ENCODE assay signal across 27 cellular contexts in genomic region chr2:218320704-218321336, GRCh38. TPM values are rescaled to one million over a fixed set of nuclear protein-coding genes. Genes with fewer than 3 reads are reported as not detected.
DNase-seq lines count a peak whose midpoint lies in the region; ATAC-seq, FAIRE-seq and TF ChIP-seq lines count a peak whose summit lies in the region.
"Had no signal": no experiment of that assay in that cellular context is flagged by ENCODE, and none has a peak within 500 bp of the region (broad histone marks: within the 10 kb centered on the region; RNA-seq: fewer than 3 reads in every experiment).

No MANE protein-coding gene starts in this region.

- peak overlapping the region; percentile 21 for H3K27ac Mint-ChIP-seq in stimulated activated memory B cell treated with anti-CD40 and anti-IgM and Interleukin-4, amounts not matched to agents 10 μg/mL and 1 μg/mL and 100 μg/mL, for 72 hours

- intact Hi-C loops in OCI-LY7 (cut with micrococcal nuclease; ENCODE audit: unreplicated experiment): no loop called here

- H3K4me1 ChIP-seq in OCI-LY7 (ENCODE audit: insufficient read depth, low read length, poor library complexity, severe bottlenecking): peaks cover 66% of the 10 kb centered on the region

- H3K9me2 ChIP-seq in OCI-LY7 (ENCODE audit: insufficient read depth, low read length): no peaks in the 10 kb centered on the region

- no peak for ATAC-seq in stimulated activated memory B cell treated with anti-CD40 and anti-IgM and Interleukin-4, amounts not matched to agents 10 μg/mL and 1 μg/mL and 100 μg/mL, for 72 hours
- no peak for ATAC-seq in GM21381 (IDR thresholded peaks at IDR 0.05; ENCODE audit: unreplicated experiment)
- ATAC-seq: heart left ventricle, left ventricle myocardium superior had no signal

- CTCF ChIA-PET in OCI-LY7 (lab: Charles Lee; ENCODE audit: unreplicated experiment): no interaction called here

- no peaks in the 10 kb centered on the region for H3K36me3 ChIP-seq in OCI-LY7 (ENCODE audit: insufficient read depth, low read length)
- H3K36me3 ChIP-seq: heart left ventricle, neutrophil, upper lobe of left lung had no signal

- H3K79me2 ChIP-seq in OCI-LY7 (ENCODE audit: insufficient read depth, low read depth, low read length): peaks cover 18% of the 10 kb centered on the region; the same call in 1 of the 2 replicates

- peak overlapping the region; percentile 59 for H3K27ac ChIP-seq in OCI-LY7 (ENCODE audit: low read depth, low read length, poor library complexity, severe bottlenecking)
- H3K27ac ChIP-seq: heart left ventricle, KMS-11, neutrophil, upper lobe of left lung had no signal

- H3K36me3 Mint-ChIP-seq in stimulated activated memory B cell treated with anti-CD40 and anti-IgM and Interleukin-4, amounts not matched to agents 10 μg/mL and 1 μg/mL and 100 μg/mL, for 72 hours: no peaks in the 10 kb centered on the region

- H4K20me1 ChIP-seq in OCI-LY7 (ENCODE audit: insufficient read depth, low read length): no peaks in the 10 kb centered on the region

- peaks cover 46% of the 10 kb centered on the region for H3K4me1 Mint-ChIP-seq in stimulated activated memory B cell treated with anti-CD40 and anti-IgM and Interleukin-4, amounts not matched to agents 10 μg/mL and 1 μg/mL and 100 μg/mL, for 72 hours

- DNase-seq in GM12891 (ENCODE audit: insufficient read length, low spot score) (no peak), OCI-LY7 (ENCODE audit: low spot score) (no peak), epithelial cell of esophagus (ENCODE audit: low read depth) (peak; percentile 14), DMS53 treated with DMSO at 0.1 percent for 48 hours (lab: John Stamatoyannopoulos, UW; ENCODE audit: unreplicated experiment) (no peak), H54 (ENCODE audit: insufficient read length, low spot score) (no peak)
- DNase-seq: activated CD4-positive, alpha-beta T cell treated with anti-CD3 and anti-CD28 coated beads, Interleukin-2, amount 50 U/mL, for 4 hours; activated CD8-positive, alpha-beta memory T cell treated with anti-CD3 and anti-CD28 coated beads, Interleukin-2, amount 50 U/mL, for 48 hours; activated effector memory CD4-positive, alpha-beta T cell treated with Interleukin-2 at 50 U/mL for 16 hours; Calu3; GDM1; heart left ventricle; left ventricle myocardium superior; NCI-H1417 treated with DMSO at 0.1 percent for 48 hours; NCI-H2107; NCI-H524 treated with DMSO at 0.1 percent for 48 hours; SHP77; stimulated activated CD4-positive, alpha-beta T cell treated with anti-CD3 and anti-CD28 coated beads, Interleukin-4, amount 100 ng/mL, for 4 hours; upper lobe of left lung had no signal

- H3K4me3 Mint-ChIP-seq in stimulated activated memory B cell treated with anti-CD40 and anti-IgM and Interleukin-4, amounts not matched to agents 10 μg/mL and 1 μg/mL and 100 μg/mL, for 72 hours: no peak overlapping the region

- H3K4me2 ChIP-seq in OCI-LY7 (ENCODE audit: low read length): peak overlapping the region; percentile 54
- H3K4me2 ChIP-seq: KMS-11 had no signal

- H3K4me3 ChIP-seq in OCI-LY7 (ENCODE audit: low read depth, low read length, poor library complexity, severe bottlenecking) (peak overlapping the region; percentile 8), epithelial cell of esophagus (ENCODE audit: low read length) (no peak overlapping the region)
- H3K4me3 ChIP-seq: heart left ventricle, upper lobe of left lung had no signal

- H2AFZ ChIP-seq in OCI-LY7 (ENCODE audit: low read length): peak overlapping the region; percentile 68; the same call in 1 of the 2 replicates

- no TSS peak for BruUV-seq in OCI-LY7 (replicated peaks; lab: Mats Ljungman, UMichigan)

- no peak for TF ChIP-seq CTCF in OCI-LY7 (conservative IDR thresholded peaks at IDR 0.05; ENCODE audit: low read length)
- TF ChIP-seq CTCF in epithelial cell of esophagus (IDR thresholded peaks at IDR 0.05; ENCODE audit: insufficient read depth, low read depth, low read length, missing control alignments): no peak

- H3K9me3 ChIP-seq in OCI-LY7 (ENCODE audit: low read length): no peaks in the 10 kb centered on the region
- H3K9me3 ChIP-seq: heart left ventricle, neutrophil, upper lobe of left lung had no signal

- FAIRE-seq in GM12891 (lab: Jason Lieb, UNC): no peak
- FAIRE-seq in H54 (lab: Jason Lieb, UNC): no peak
- FAIRE-seq: GM19239 had no signal

- H3K27me3 Mint-ChIP-seq in stimulated activated memory B cell treated with anti-CD40 and anti-IgM and Interleukin-4, amounts not matched to agents 10 μg/mL and 1 μg/mL and 100 μg/mL, for 72 hours: peaks cover 8% of the 10 kb centered on the region

- no peaks in the 10 kb centered on the region for H3K9me3 Mint-ChIP-seq in stimulated activated memory B cell treated with anti-CD40 and anti-IgM and Interleukin-4, amounts not matched to agents 10 μg/mL and 1 μg/mL and 100 μg/mL, for 72 hours

- TF ChIP-seq POLR2A in GM12891 (IDR thresholded peaks at IDR 0.05; ENCODE audit: low read depth, low read length): no peak
- no peak for TF ChIP-seq POLR2A in H54 (IDR thresholded peaks at IDR 0.05; ENCODE audit: low read depth, low read length)

- POLR2A ChIA-PET in OCI-LY7 (lab: Charles Lee): interaction anchor here (0.5 to 4.2 kb wide), 6 partner anchors 10 to 82 kb away, joined by 4 to 28 read pairs (median 6); partner anchors contain the start of gene CATIP

TF ChIP-seq in GM12891, 5 proteins besides CTCF, POLR2A, EP300 and RAD21:
- TF ChIP-seq PAX5 (IDR thresholded peaks at IDR 0.05; ENCODE audit: insufficient read depth, low read length, severe bottlenecking) (no peak), SPI1 (IDR thresholded peaks at IDR 0.05; ENCODE audit: low read depth, low read length) (peak; percentile 93)

RNA-seq across cellular contexts. Expression of gene TMBIM1, which starts 28.5 kb away (rescaled TPM):
- 37.9 TPM for polyA plus RNA-seq in GM12891 (2012; ENCODE audit: low read depth, missing spikeins)
- total RNA-seq in OCI-LY7 (2014; rRNA removed; shearing (Covaris generic)): 18.9 and 30.3 TPM in 2 replicates
- 26.9 and 27.6 TPM in 2 replicates for total RNA-seq in OCI-LY7 (2022)

RNA-seq across cellular contexts. Expression of gene CATIP, which starts 35.8 kb away (rescaled TPM):
- polyA plus RNA-seq in GM12891 (2012; ENCODE audit: low read depth, missing spikeins): not detected
- not detected in 2 replicates for total RNA-seq in OCI-LY7 (2014; rRNA removed; shearing (Covaris generic))
- total RNA-seq in OCI-LY7 (2022): not detected in 2 replicates
- total RNA-seq: Calu3; H4; HT-29; left ventricle myocardium superior; mononuclear cell; T-helper 1 cell treated with Interleukin-12 subunit alpha and Interleukin-12 subunit beta and Interleukin-4 antibody, amounts not matched to agents 30 ng/mL and 1 ng/mL, for 36 hours had no signal

RNA-seq across cellular contexts. Expression of gene PNKD, which starts 50.5 kb away (rescaled TPM):
- polyA plus RNA-seq in GM12891 (2012; ENCODE audit: low read depth, missing spikeins): 42.6 TPM
- total RNA-seq in OCI-LY7 (2014; rRNA removed; shearing (Covaris generic)): 65.9 and 66.3 TPM in 2 replicates
- total RNA-seq in OCI-LY7 (2022): 62.2 and 74.5 TPM in 2 replicates

RNA-seq across cellular contexts. Expression of gene AAMP, which starts 50.9 kb away (rescaled TPM):
- polyA plus RNA-seq in GM12891 (2012; ENCODE audit: low read depth, missing spikeins): 59.1 TPM
- total RNA-seq in OCI-LY7 (2014; rRNA removed; shearing (Covaris generic)): 97.0 and 136 TPM in 2 replicates
- total RNA-seq in OCI-LY7 (2022): 59.7 and 68.7 TPM in 2 replicates
